2 cellular contexts compared by ENCODE assay signal in genomic region chr5:109359643-109360042, GRCh38.
TF ChIP-seq lines count a peak whose summit lies in the region.

No MANE protein-coding gene starts in this region.

TF ChIP-seq in A549, 52 proteins besides CTCF, POLR2A, EP300 and RAD21:
- TF ChIP-seq MAFK (IDR thresholded peaks at IDR 0.05; ENCODE audit: partially characterized antibody) (peak; percentile 87), ELK1 (IDR thresholded peaks at IDR 0.05; ENCODE audit: low read depth, low read length) (no peak)

TF ChIP-seq in K562, 482 proteins besides CTCF, POLR2A, EP300 and RAD21:
- TF ChIP-seq NFRKB (IDR thresholded peaks at IDR 0.05; ENCODE audit: low read depth) (no peak), MAFK (IDR thresholded peaks at IDR 0.05; ENCODE audit: low read length) (peak; percentile 77; the same call in 1 of the 2 replicates), RERE (CRISPR knock-in tag; IDR thresholded peaks at IDR 0.05; ENCODE audit: borderline replicate concordance) (no peak), ZNF766 (CRISPR knock-in tag; conservative IDR thresholded peaks at IDR 0.05) (no peak), ZNF316 (IDR thresholded peaks at IDR 0.05) (peak; percentile 91), HOXB6 (CRISPR knock-in tag; IDR thresholded peaks at IDR 0.05; ENCODE audit: borderline replicate concordance) (no peak), MED1 (CRISPR knock-in tag; IDR thresholded peaks at IDR 0.05; ENCODE audit: borderline replicate concordance) (no peak), C11orf30 (IDR thresholded peaks at IDR 0.05; ENCODE audit: low read depth) (peak; percentile 82), NR2F6 (CRISPR knock-in tag; IDR thresholded peaks at IDR 0.05) (no peak), GTF2A2 (tag; IDR thresholded peaks at IDR 0.05) (no peak), MAFG (tag; conservative IDR thresholded peaks at IDR 0.05) (peak; percentile 75), MAFF (IDR thresholded peaks at IDR 0.05; ENCODE audit: low read length) (peak; percentile 76)
